27 cellular contexts compared by ENCODE assay signal in genomic region chr4:23897564-23898109, GRCh38. TPM values are rescaled to one million over a fixed set of nuclear protein-coding genes. Genes with fewer than 3 reads are reported as not detected.
"Had no signal": no experiment of that assay in that cellular context is flagged by ENCODE, and none has a peak within 500 bp of the region (broad histone marks: within the 10 kb centered on the region; RNA-seq: fewer than 3 reads in every experiment).

No MANE protein-coding gene starts in this region.

- H3K36me3 ChIP-seq: MG63, Peyer's patch, SJCRH30 had no signal

- DNase-seq: Karpas-422; MG63; NCI-H1092 treated with DMSO at 0.1 percent for 48 hours; NCI-H1436; NCI-H187; NCI-H2029; NCI-H2081 treated with DMSO at 0.1 percent for 48 hours; NCI-H2171; NCI-H226; NCI-H446; NCI-H510A; NCI-H524 treated with DMSO at 0.1 percent for 48 hours; NCI-H69; NCI-H774; NK-92 treated with Interleukin-12 subunit alpha and Interleukin-12 subunit beta, amount 100 ng/mL, for 24 hours; OCI-M1; PC-9; Peyer's patch; SHP77 treated with DMSO at 0.1 percent for 48 hours; SJCRH30; T-helper 1 cell had no signal

- H3K27ac Mint-ChIP-seq: IgD-negative memory B cell had no signal

- H3K4me3 ChIP-seq: K562, MG63, PC-9, Peyer's patch, SJCRH30 had no signal

- H3K27ac ChIP-seq: HL-60, PC-9, Peyer's patch, SJCRH30 had no signal

- H3K27me3 Mint-ChIP-seq: IgD-negative memory B cell had no signal

- FAIRE-seq: HTR-8/SVneo, K562 had no signal

- H3K4me1 ChIP-seq: Peyer's patch, SJCRH30 had no signal

- H2AFZ ChIP-seq: PC-9 had no signal

- ATAC-seq: K562, Right ventricle myocardium inferior, SK-N-SH treated with all-trans-retinoic acid at 6 μM for 48 hours had no signal

- H3K9me3 ChIP-seq: MG63, Peyer's patch, SJCRH30 had no signal

- H3K27me3 ChIP-seq: MG63, Peyer's patch, SJCRH30 had no signal

- H3K36me3 Mint-ChIP-seq: IgD-negative memory B cell had no signal

- H3K4me1 Mint-ChIP-seq: IgD-negative memory B cell had no signal

- H3K4me2 ChIP-seq: PC-9 had no signal

RNA-seq across cellular contexts. Expression of gene PPARGC1A, which starts 7.8 kb away (rescaled TPM):
- total RNA-seq: PC-9 had no signal
- polyA plus RNA-seq: IgD-negative memory B cell, K562 had no signal
